1 cellular context compared by ENCODE assay signal in genomic region chr22:40409613-40410113, GRCh38.
TF ChIP-seq lines count a peak whose summit lies in the region.

No MANE protein-coding gene starts in this region.

TF ChIP-seq in endothelial cell of umbilical vein, 7 proteins besides CTCF, POLR2A, EP300 and RAD21 (continued from another document):
- TF ChIP-seq, protein P1, sequence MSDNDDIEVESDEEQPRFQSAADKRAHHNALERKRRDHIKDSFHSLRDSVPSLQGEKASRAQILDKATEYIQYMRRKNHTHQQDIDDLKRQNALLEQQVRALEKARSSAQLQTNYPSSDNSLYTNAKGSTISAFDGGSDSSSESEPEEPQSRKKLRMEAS (IDR thresholded peaks at IDR 0.05; ENCODE audit: insufficient read depth, insufficient read length): no peak
- TF ChIP-seq EZH2 (IDR thresholded peaks at IDR 0.05; ENCODE audit: borderline replicate concordance, low read depth, low read length, severe bottlenecking): no peak
- TF ChIP-seq JUN (IDR thresholded peaks at IDR 0.05; ENCODE audit: borderline replicate concordance, insufficient read depth, insufficient read length, low read depth): no peak
- no peak for TF ChIP-seq GATA2 (IDR thresholded peaks at IDR 0.05; ENCODE audit: insufficient read depth, insufficient read length, low read depth, low read length)
- TF ChIP-seq MYC (IDR thresholded peaks at IDR 0.05; ENCODE audit: low read depth, low read length): no peak
- no peak for TF ChIP-seq FOS (IDR thresholded peaks at IDR 0.05; ENCODE audit: borderline replicate concordance, insufficient read depth, low read length)
TF ChIP-seq in endothelial cell of umbilical vein: peak in this region for 0.
